Comparison of ENCODE assay signal across 22 cellular contexts in the genomic region with DNA sequence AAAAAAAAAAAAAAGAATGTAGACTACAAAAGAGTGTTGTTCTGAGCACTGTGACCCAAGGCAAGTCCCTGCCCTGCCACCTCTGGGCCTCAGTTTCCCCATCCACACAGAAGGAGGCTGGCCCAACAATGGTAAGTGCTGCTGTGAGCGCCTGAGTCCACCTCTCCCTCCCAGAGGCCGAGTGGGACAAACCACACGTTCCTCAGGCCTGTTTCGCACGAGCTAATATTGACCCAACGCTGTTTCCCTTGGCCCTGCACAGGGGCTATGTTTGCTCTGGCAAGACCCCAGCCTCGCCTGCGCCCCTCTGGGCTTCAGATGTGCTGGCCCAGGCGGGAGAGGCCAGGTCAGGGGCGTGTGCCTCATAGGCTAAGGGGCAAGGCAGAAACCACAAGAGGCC. TPM values are rescaled to one million over a fixed set of nuclear protein-coding genes. Genes with fewer than 3 reads are reported as not detected.
DNase-seq lines count a peak whose midpoint lies in the region; ATAC-seq and TF ChIP-seq lines count a peak whose summit lies in the region.
"Had no signal": no experiment of that assay in that cellular context is flagged by ENCODE, and none has a peak within 500 bp of the region (broad histone marks: within the 10 kb centered on the region; RNA-seq: fewer than 3 reads in every experiment).

No MANE protein-coding gene starts in this region.

- H3K9me3 ChIP-seq in osteoblast (ENCODE audit: low read depth, low read length) = no peaks in the 10 kb centered on the region
- H3K9me3 ChIP-seq: BLaER1 had no signal

- no peak overlapping the region for H2AFZ ChIP-seq in osteoblast (ENCODE audit: low read length)
- H2AFZ ChIP-seq: GM23248 had no signal

- no peaks in the 10 kb centered on the region for H3K79me2 ChIP-seq in osteoblast (ENCODE audit: insufficient read depth, low read length)

- H3K4me2 ChIP-seq in osteoblast (ENCODE audit: insufficient read depth, low read length) = no peak overlapping the region
- H3K4me2 ChIP-seq: BLaER1 had no signal

- no peaks in the 10 kb centered on the region for H3K36me3 Mint-ChIP-seq in stimulated activated naive CD8-positive, alpha-beta T cell treated with anti-CD3 and anti-CD28 coated beads, Interleukin-15, Interleukin-2, amounts not matched to agents 100 ng/mL and 50 ng/mL, for 24 hours (ENCODE audit: low read depth)
- H3K36me3 Mint-ChIP-seq in central memory CD8-positive, alpha-beta T cell (ENCODE audit: insufficient read depth) = peaks cover 2% of the 10 kb centered on the region
- no peaks in the 10 kb centered on the region for H3K36me3 Mint-ChIP-seq in stimulated activated memory B cell treated with anti-CD40 and anti-IgM and Interleukin-4, amounts not matched to agents 10 μg/mL and 1 μg/mL and 100 μg/mL, for 72 hours
- H3K36me3 Mint-ChIP-seq: CD4-positive, alpha-beta memory T cell; IgD-negative memory B cell had no signal

- TF ChIP-seq CTCF in osteoblast (IDR thresholded peaks at IDR 0.05; ENCODE audit: extremely low read depth, low read depth, low read length) = no peak

- H3K4me3 Mint-ChIP-seq in stimulated activated naive CD8-positive, alpha-beta T cell treated with anti-CD3 and anti-CD28 coated beads, Interleukin-15, Interleukin-2, amounts not matched to agents 100 ng/mL and 50 ng/mL, for 24 hours = no peak overlapping the region
- H3K4me3 Mint-ChIP-seq in central memory CD8-positive, alpha-beta T cell = no peak overlapping the region
- H3K4me3 Mint-ChIP-seq in stimulated activated memory B cell treated with anti-CD40 and anti-IgM and Interleukin-4, amounts not matched to agents 10 μg/mL and 1 μg/mL and 100 μg/mL, for 72 hours = no peak overlapping the region
- H3K4me3 Mint-ChIP-seq: CD14-positive monocyte; CD4-positive, alpha-beta memory T cell; HFFc6; IgD-negative memory B cell had no signal

- H3K36me3 ChIP-seq in osteoblast (ENCODE audit: insufficient read depth, low read length) = no peaks in the 10 kb centered on the region
- H3K36me3 ChIP-seq: BLaER1 had no signal

- H3K27me3 Mint-ChIP-seq in stimulated activated naive CD8-positive, alpha-beta T cell treated with anti-CD3 and anti-CD28 coated beads, Interleukin-15, Interleukin-2, amounts not matched to agents 100 ng/mL and 50 ng/mL, for 24 hours = no peaks in the 10 kb centered on the region
- no peaks in the 10 kb centered on the region for H3K27me3 Mint-ChIP-seq in central memory CD8-positive, alpha-beta T cell
- H3K27me3 Mint-ChIP-seq in stimulated activated memory B cell treated with anti-CD40 and anti-IgM and Interleukin-4, amounts not matched to agents 10 μg/mL and 1 μg/mL and 100 μg/mL, for 72 hours = no peaks in the 10 kb centered on the region
- H3K27me3 Mint-ChIP-seq: CD4-positive, alpha-beta memory T cell; IgD-negative memory B cell had no signal

- DNase-seq in stimulated activated naive CD8-positive, alpha-beta T cell treated with anti-CD3 and anti-CD28 coated beads, Interleukin-15, Interleukin-2, amounts not matched to agents 100 U/mL and 50 U/mL, for 24 hours = no peak
- no peak for DNase-seq in central memory CD8-positive, alpha-beta T cell (ENCODE audit: low spot score in 2 of 2)
- DNase-seq in osteoblast (ENCODE audit: insufficient read length, low spot score, missing footprints) (peak; percentile 49), DMS79 treated with DMSO at 0.1 percent for 48 hours (lab: John Stamatoyannopoulos, UW) (no peak), NCI-H2171 treated with DMSO at 0.1 percent for 48 hours (lab: John Stamatoyannopoulos, UW) (no peak)
- DNase-seq: 8988T; Calu3; CD4-positive, alpha-beta memory T cell; DND-41; EL; GM23248; HFFc6 had no signal

- H3K27me3 ChIP-seq in osteoblast (ENCODE audit: insufficient read depth, low read length) = peaks cover 3% of the 10 kb centered on the region
- H3K27me3 ChIP-seq: BLaER1 had no signal

- H3K27ac ChIP-seq in osteoblast (ENCODE audit: low read depth, low read length) = no peak overlapping the region
- H3K27ac ChIP-seq: BLaER1, GM23248 had no signal

- peak overlapping the region; percentile 40 for H3K27ac Mint-ChIP-seq in stimulated activated naive CD8-positive, alpha-beta T cell treated with anti-CD3 and anti-CD28 coated beads, Interleukin-15, Interleukin-2, amounts not matched to agents 100 ng/mL and 50 ng/mL, for 24 hours
- H3K27ac Mint-ChIP-seq in central memory CD8-positive, alpha-beta T cell (ENCODE audit: low read depth) = peak overlapping the region; percentile 25
- peak overlapping the region; percentile 90 for H3K27ac Mint-ChIP-seq in stimulated activated memory B cell treated with anti-CD40 and anti-IgM and Interleukin-4, amounts not matched to agents 10 μg/mL and 1 μg/mL and 100 μg/mL, for 72 hours
- H3K27ac Mint-ChIP-seq: HFFc6 had no signal

- ATAC-seq in stimulated activated naive CD8-positive, alpha-beta T cell treated with anti-CD3 and anti-CD28 coated beads, Interleukin-15, Interleukin-2, amounts not matched to agents 100 U/mL and 50 U/mL, for 24 hours = no peak
- ATAC-seq in central memory CD8-positive, alpha-beta T cell (replicated peaks; ENCODE audit: extremely low read depth, poor library complexity, severe bottlenecking) = no peak
- ATAC-seq in stimulated activated memory B cell treated with anti-CD40 and anti-IgM and Interleukin-4, amounts not matched to agents 10 μg/mL and 1 μg/mL and 100 μg/mL, for 72 hours = no peak
- no peak for ATAC-seq in GM19023 (IDR thresholded peaks at IDR 0.05; ENCODE audit: unreplicated experiment)
- ATAC-seq: GM12878, HCT116 had no signal

- no peak overlapping the region for H3K4me3 ChIP-seq in osteoblast (ENCODE audit: insufficient read depth, low read length)
- H3K4me3 ChIP-seq: BLaER1, GM12878, GM23248 had no signal

- H3K4me1 ChIP-seq in osteoblast (ENCODE audit: insufficient read depth, low read length) = no peaks in the 10 kb centered on the region

- no peaks in the 10 kb centered on the region for H4K20me1 ChIP-seq in osteoblast (ENCODE audit: insufficient read depth, low read length)
- H4K20me1 ChIP-seq: BLaER1 had no signal

- peaks cover 38% of the 10 kb centered on the region for H3K4me1 Mint-ChIP-seq in stimulated activated naive CD8-positive, alpha-beta T cell treated with anti-CD3 and anti-CD28 coated beads, Interleukin-15, Interleukin-2, amounts not matched to agents 100 ng/mL and 50 ng/mL, for 24 hours (ENCODE audit: low read depth)
- H3K4me1 Mint-ChIP-seq in central memory CD8-positive, alpha-beta T cell = peaks cover 9% of the 10 kb centered on the region
- peaks cover 34% of the 10 kb centered on the region for H3K4me1 Mint-ChIP-seq in stimulated activated memory B cell treated with anti-CD40 and anti-IgM and Interleukin-4, amounts not matched to agents 10 μg/mL and 1 μg/mL and 100 μg/mL, for 72 hours

- no peaks in the 10 kb centered on the region for H3K9me3 Mint-ChIP-seq in stimulated activated naive CD8-positive, alpha-beta T cell treated with anti-CD3 and anti-CD28 coated beads, Interleukin-15, Interleukin-2, amounts not matched to agents 100 ng/mL and 50 ng/mL, for 24 hours
- H3K9me3 Mint-ChIP-seq in central memory CD8-positive, alpha-beta T cell = no peaks in the 10 kb centered on the region
- H3K9me3 Mint-ChIP-seq in stimulated activated memory B cell treated with anti-CD40 and anti-IgM and Interleukin-4, amounts not matched to agents 10 μg/mL and 1 μg/mL and 100 μg/mL, for 72 hours = no peaks in the 10 kb centered on the region
- H3K9me3 Mint-ChIP-seq: CD14-positive monocyte; CD4-positive, alpha-beta memory T cell; HFFc6; IgD-negative memory B cell had no signal

RNA-seq across cellular contexts. Expression of a gene that starts 12.6 kb away (rescaled TPM):
- 0.72 and 1.8 TPM in 2 replicates for total RNA-seq in osteoblast
- total RNA-seq: A673, Calu3, G401, GM23248 had no signal

RNA-seq across cellular contexts. Expression of a gene that starts 46.8 kb away (rescaled TPM):
- total RNA-seq in osteoblast = under 0.01 TPM in 1 of 2 replicates, not detected in the other
- total RNA-seq: A673, Calu3 had no signal

Comparison
In these comparisons a context has a peak if more than half of its experiments do, and no peak if none do; other contexts are left out.
1. H3K27ac Mint-ChIP-seq: peak in every context shown above with its lines; median percentile 90 in stimulated activated memory B cell treated with anti-CD40 and anti-IgM and Interleukin-4, amounts not matched to agents 10 μg/mL and 1 μg/mL and 100 μg/mL, for 72 hours; 40 in stimulated activated naive CD8-positive, alpha-beta T cell treated with anti-CD3 and anti-CD28 coated beads, Interleukin-15, Interleukin-2, amounts not matched to agents 100 ng/mL and 50 ng/mL, for 24 hours; 25 in central memory CD8-positive, alpha-beta T cell.